Comparison of ENCODE assay signal across 1 cellular context in genomic region chr19:35123573-35123972, GRCh38.
TF ChIP-seq lines count a peak whose summit lies in the region.

No MANE protein-coding gene starts in this region.

TF ChIP-seq in GM23338, 12 proteins besides CTCF, POLR2A, EP300 and RAD21 (continued from another document):
- TF ChIP-seq ZNF462 (CRISPR knock-in tag; IDR thresholded peaks at IDR 0.05) = no peak
- no peak for TF ChIP-seq NANOG (IDR thresholded peaks at IDR 0.05; ENCODE audit: borderline replicate concordance)
- no peak for TF ChIP-seq ETS1 (IDR thresholded peaks at IDR 0.05)
- TF ChIP-seq EZH2 (IDR thresholded peaks at IDR 0.05; ENCODE audit: low read depth, unreplicated experiment) = no peak
- no peak for TF ChIP-seq REST (IDR thresholded peaks at IDR 0.05; ENCODE audit: unreplicated experiment)
- no peak for TF ChIP-seq POLR2AphosphoS5 (IDR thresholded peaks at IDR 0.05; ENCODE audit: low read depth)
- no peak for TF ChIP-seq CREB1 (CRISPR knock-in tag; IDR thresholded peaks at IDR 0.05; ENCODE audit: low read depth)
- TF ChIP-seq EZH2phosphoT487 (IDR thresholded peaks at IDR 0.05; ENCODE audit: unreplicated experiment) = no peak
TF ChIP-seq in GM23338: peak in this region for 0.
